ENCODE assay signal across 1 cellular context in the genomic region with DNA sequence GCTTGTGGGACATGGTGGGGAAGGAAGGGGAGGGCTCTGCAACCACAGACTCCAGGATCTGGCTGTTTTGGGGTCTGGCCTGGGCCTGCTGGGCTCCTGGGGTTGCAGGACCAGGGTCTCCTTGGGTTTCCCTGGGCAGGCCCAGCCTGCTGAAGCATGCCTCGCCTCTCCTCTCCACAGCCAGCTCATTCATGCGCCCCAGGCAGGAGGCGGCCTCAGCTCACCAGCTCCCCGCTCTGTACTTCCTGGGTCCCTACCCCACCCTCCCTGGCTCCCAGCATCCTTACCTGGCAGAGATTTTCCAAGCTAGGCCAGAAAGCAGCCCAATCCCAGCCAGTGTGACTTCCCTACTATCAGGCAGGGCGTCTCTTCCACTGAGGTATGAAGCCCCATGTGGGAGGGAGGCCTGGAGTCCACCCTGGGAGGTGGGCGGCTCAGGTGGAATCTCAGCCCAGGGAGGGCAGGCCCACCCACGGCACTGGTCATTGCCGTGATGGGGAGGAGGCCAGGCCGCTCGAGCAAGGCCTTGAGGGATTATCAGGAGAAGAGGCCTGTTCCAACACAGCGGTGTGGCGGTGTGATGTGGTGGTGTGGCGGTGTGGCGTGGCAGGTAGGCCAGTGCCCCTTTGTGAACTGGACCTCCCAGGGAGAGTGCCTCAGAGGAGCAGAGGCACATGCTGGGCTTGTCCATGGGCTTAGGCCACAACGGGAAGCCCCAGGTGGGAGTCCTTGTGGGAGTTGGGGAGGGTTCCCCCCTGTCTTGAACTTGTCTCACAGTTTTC.
TF ChIP-seq lines count a peak whose summit lies in the region.

No MANE protein-coding gene starts in this region.

TF ChIP-seq in H1, 55 proteins besides CTCF, POLR2A, EP300 and RAD21 (continued from another document):
- TF ChIP-seq TAF7 (optimal IDR thresholded peaks at IDR 0.05; ENCODE audit: borderline replicate concordance, low read depth, low read length): no peak
- TF ChIP-seq EGR1 (IDR thresholded peaks at IDR 0.05; ENCODE audit: borderline replicate concordance, low read depth, low read length): no peak
- TF ChIP-seq RNF2 (IDR thresholded peaks at IDR 0.05; ENCODE audit: borderline replicate concordance, low read depth, low read length, missing control alignments, poor library complexity, severe bottlenecking): no peak
- no peak for TF ChIP-seq POU5F1 (IDR thresholded peaks at IDR 0.05; ENCODE audit: low read depth, low read length)
